12 cellular contexts compared by ENCODE assay signal in genomic region chr4:124854968-124855367, GRCh38.
DNase-seq lines count a peak whose midpoint lies in the region; ATAC-seq and TF ChIP-seq lines count a peak whose summit lies in the region.
"Had no signal": no experiment of that assay in that cellular context is flagged by ENCODE, and none has a peak within 500 bp of the region (broad histone marks: within the 10 kb centered on the region; RNA-seq: fewer than 3 reads in every experiment).

No MANE protein-coding gene starts in this region.

- TF ChIP-seq CTCF in GM10248 (IDR thresholded peaks at IDR 0.05; ENCODE audit: control extremely low read depth, extremely low read depth, low read depth, missing control alignments), result no peak
- TF ChIP-seq CTCF in brain microvascular endothelial cell (IDR thresholded peaks at IDR 0.05; ENCODE audit: low read depth, low read length, missing control alignments), result no peak
- no peak for TF ChIP-seq CTCF in esophagus muscularis mucosa (IDR thresholded peaks at IDR 0.05)

- 93% methylated on average over 3 of the region's 3 CpGs for WGBS in esophagus muscularis mucosa

- H3K27me3 ChIP-seq in brain microvascular endothelial cell (replicated peaks), result no peaks in the 10 kb centered on the region
- no peaks in the 10 kb centered on the region for H3K27me3 ChIP-seq in esophagus muscularis mucosa

- no peaks in the 10 kb centered on the region for H3K36me3 ChIP-seq in brain microvascular endothelial cell (replicated peaks)
- H3K36me3 ChIP-seq in esophagus muscularis mucosa, result no peaks in the 10 kb centered on the region

- in situ Hi-C loops in brain microvascular endothelial cell (cut with HindIII; ENCODE audit: low pct_ligation_motif_present, low sequenced_read_pairs), result no loop called here

- no peak for TF ChIP-seq POLR2A in esophagus muscularis mucosa (IDR thresholded peaks at IDR 0.05; ENCODE audit: low read depth)

- CTCF ChIA-PET in GM10248 (lab: Yijun Ruan, JAX), result no interaction called here

- no peak for TF ChIP-seq EP300 in esophagus muscularis mucosa (IDR thresholded peaks at IDR 0.05)

- no peaks in the 10 kb centered on the region for H3K4me1 ChIP-seq in esophagus muscularis mucosa

- peak; percentile 92 for ATAC-seq in GM21360 (IDR thresholded peaks at IDR 0.05; ENCODE audit: unreplicated experiment)
- ATAC-seq in HG03095 (IDR thresholded peaks at IDR 0.05; ENCODE audit: unreplicated experiment), result peak; percentile 70

- peak; percentile 15 for DNase-seq in GM10248 (ENCODE audit: extremely low spot score)
- peak; percentile 5 for DNase-seq in brain microvascular endothelial cell
- no peak for DNase-seq in HuH-7 (ENCODE audit: low spot score)
- DNase-seq in esophagus muscularis mucosa (ENCODE audit: extremely low spot score), result no peak
- DNase-seq in NCI-H2227 treated with DMSO at 0.1 percent for 48 hours (lab: John Stamatoyannopoulos, UW), result no peak
- DNase-seq in stimulated activated naive CD4-positive, alpha-beta T cell (lab: John Stamatoyannopoulos, UW), result no peak
- DNase-seq: activated naive CD4-positive, alpha-beta T cell treated with Interleukin-2 at 50 U/mL for 16 hours; CD4-positive, CD25-positive, alpha-beta regulatory T cell; KG1; kidney had no signal

- no peaks in the 10 kb centered on the region for H3K9me3 ChIP-seq in esophagus muscularis mucosa

- intact Hi-C loops in esophagus muscularis mucosa (cut with DNase I), result no loop called here

- H3K4me3 ChIP-seq in brain microvascular endothelial cell (ENCODE audit: low read depth, low read length) (no peak overlapping the region), esophagus muscularis mucosa (no peak overlapping the region)

- H3K27ac ChIP-seq in brain microvascular endothelial cell (no peak overlapping the region), esophagus muscularis mucosa (replicated peaks in 1 of 4) (no peak overlapping the region)

- POLR2A ChIA-PET in GM10248 (lab: Yijun Ruan, JAX), result no interaction called here

Comparison
In these comparisons a context has a peak if more than half of its experiments do, and no peak if none do; other contexts are left out.
1. DNase-seq: peak in GM10248 (single experiment) and brain microvascular endothelial cell (single experiment); none in HuH-7 (single experiment), esophagus muscularis mucosa (single experiment), NCI-H2227 treated with DMSO at 0.1 percent for 48 hours (single experiment) and stimulated activated naive CD4-positive, alpha-beta T cell (0 of 6).